9 cellular contexts compared by ENCODE assay signal in the genomic region with DNA sequence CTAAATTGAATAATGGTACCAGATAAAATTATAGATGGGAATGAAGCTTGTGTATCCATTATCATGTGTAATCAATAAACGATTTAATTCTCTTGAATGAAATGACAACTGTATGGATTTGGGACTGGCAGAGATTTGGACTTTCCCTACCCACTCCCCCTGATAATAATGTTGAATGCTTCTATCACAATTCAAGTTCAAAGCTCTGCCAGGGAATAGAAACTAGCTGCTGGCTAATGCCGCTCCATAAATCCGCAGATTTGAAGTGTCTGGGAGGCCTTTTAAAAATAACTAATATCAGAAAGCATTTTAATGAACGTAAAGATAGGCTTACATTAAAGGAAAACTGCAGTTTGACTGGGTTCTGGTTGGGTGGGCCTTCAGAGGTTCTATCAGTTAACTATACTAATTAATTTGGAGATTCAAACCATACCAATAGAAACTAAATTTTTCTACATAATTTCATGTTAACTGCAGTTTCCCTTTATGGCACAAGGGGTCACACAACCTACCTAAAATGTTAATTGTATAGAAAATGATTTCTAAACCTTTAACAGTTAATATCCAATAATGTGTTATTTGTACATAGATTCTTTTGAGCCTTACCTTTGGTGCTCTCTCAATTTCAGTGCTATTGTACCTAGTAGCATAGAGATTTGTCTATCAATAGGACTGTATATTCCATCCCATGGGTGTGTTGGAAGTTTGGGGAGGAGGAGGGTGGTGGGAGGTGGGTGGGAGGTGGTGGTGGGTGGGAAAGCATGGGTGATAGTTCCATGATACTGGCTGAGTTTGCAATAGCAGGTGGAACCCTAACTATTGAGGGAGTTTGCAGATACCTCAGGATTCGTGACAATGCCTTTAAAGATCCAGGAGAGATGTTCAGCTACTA. TPM values are rescaled to one million over a fixed set of nuclear protein-coding genes. Genes with fewer than 3 reads are reported as not detected.
DNase-seq lines count a peak whose midpoint lies in the region; ATAC-seq and TF ChIP-seq lines count a peak whose summit lies in the region.
"Had no signal": no experiment of that assay in that cellular context is flagged by ENCODE, and none has a peak within 500 bp of the region (broad histone marks: within the 10 kb centered on the region; RNA-seq: fewer than 3 reads in every experiment).

No MANE protein-coding gene starts in this region.

- H3K9me3 ChIP-seq in CD8-positive, alpha-beta T cell (ENCODE audit: low read length): no peaks in the 10 kb centered on the region

- peak overlapping the region; percentile 45 for H3K4me3 Mint-ChIP-seq in CD8-positive, alpha-beta T cell
- H3K4me3 Mint-ChIP-seq in neural crest cell: no peak overlapping the region

- no peaks in the 10 kb centered on the region for H3K27me3 ChIP-seq in CD8-positive, alpha-beta T cell (ENCODE audit: insufficient read depth, low read length)

- ATAC-seq in CD8-positive, alpha-beta T cell: no peak
- ATAC-seq in left colon: no peak
- no peak for ATAC-seq in HG03342 (IDR thresholded peaks at IDR 0.05; ENCODE audit: unreplicated experiment)

- no peak for DNase-seq in CD8-positive, alpha-beta T cell
- DNase-seq in LNCaP clone FGC (ENCODE audit: low read depth): no peak
- no peak for DNase-seq in choroid plexus epithelial cell (ENCODE audit: low read depth)
- no peak for DNase-seq in neural crest cell (ENCODE audit: low read depth, low spot score)
- DNase-seq in NCI-H1436 (lab: John Stamatoyannopoulos, UW): no peak
- DNase-seq in left colon: no peak
- no peak for DNase-seq in cerebellar cortex (ENCODE audit: low spot score)
- DNase-seq: anterior cingulate cortex had no signal

- peaks cover 50% of the 10 kb centered on the region for H3K4me1 ChIP-seq in CD8-positive, alpha-beta T cell (ENCODE audit: insufficient read depth, low read length)

- H3K4me1 Mint-ChIP-seq in CD8-positive, alpha-beta T cell (ENCODE audit: low read depth): peaks cover 25% of the 10 kb centered on the region
- H3K4me1 Mint-ChIP-seq in neural crest cell: peaks cover 60% of the 10 kb centered on the region

- H3K36me3 Mint-ChIP-seq in CD8-positive, alpha-beta T cell: peaks cover 37% of the 10 kb centered on the region
- peaks cover 27% of the 10 kb centered on the region for H3K36me3 Mint-ChIP-seq in neural crest cell (ENCODE audit: low read depth)

- no peak overlapping the region for H3K27ac ChIP-seq in CD8-positive, alpha-beta T cell (ENCODE audit: low read depth, low read length)

- no peak overlapping the region for H3K4me3 ChIP-seq in CD8-positive, alpha-beta T cell (ENCODE audit: low read depth, low read length)
- no peak overlapping the region for H3K4me3 ChIP-seq in LNCaP clone FGC (ENCODE audit: low read depth, low read length)
- H3K4me3 ChIP-seq in choroid plexus epithelial cell (ENCODE audit: low read depth, low read length): peak overlapping the region; percentile 12

- TF ChIP-seq CTCF in CD8-positive, alpha-beta T cell (IDR thresholded peaks at IDR 0.05): peak; percentile 56
- peak; percentile 22; the same call in 1 of the 2 replicates for TF ChIP-seq CTCF in LNCaP clone FGC (IDR thresholded peaks at IDR 0.05; ENCODE audit: control insufficient read depth, extremely low read depth, insufficient read depth)
- peak; percentile 47 for TF ChIP-seq CTCF in choroid plexus epithelial cell (conservative IDR thresholded peaks at IDR 0.05; ENCODE audit: low read depth, low read length)
- peak; percentile 58 for TF ChIP-seq CTCF in neural crest cell (conservative IDR thresholded peaks at IDR 0.05)

- POLR2A ChIA-PET in CD8-positive, alpha-beta T cell (lab: Charles Lee): interaction anchor here (1.4 to 2.5 kb wide), 2 partner anchors 73 to 74 kb away, joined by 4 to 6 read pairs; no protein-coding TSS in a partner anchor

- CTCF ChIA-PET in CD8-positive, alpha-beta T cell (lab: Charles Lee): interaction anchor here (0.8 to 1.7 kb wide), 7 partner anchors 8 to 94 kb away, joined by 3 to 7 read pairs (median 3); no protein-coding TSS in a partner anchor

- H3K9me3 Mint-ChIP-seq in CD8-positive, alpha-beta T cell: no peaks in the 10 kb centered on the region
- H3K9me3 Mint-ChIP-seq in neural crest cell: no peaks in the 10 kb centered on the region

- intact Hi-C loops in CD8-positive, alpha-beta T cell (cut with DNase I, micrococcal nuclease): no loop called here
- intact Hi-C loops in left colon (cut with DNase I, micrococcal nuclease): no loop called here

- H3K36me3 ChIP-seq in CD8-positive, alpha-beta T cell (ENCODE audit: insufficient read depth, low read length): peaks cover 55% of the 10 kb centered on the region

- H3K27me3 Mint-ChIP-seq in CD8-positive, alpha-beta T cell (ENCODE audit: low read depth): no peaks in the 10 kb centered on the region
- H3K27me3 Mint-ChIP-seq in neural crest cell (ENCODE audit: low read depth): peaks cover 20% of the 10 kb centered on the region

- H3K27ac Mint-ChIP-seq in CD8-positive, alpha-beta T cell: peak overlapping the region; percentile 12
- peak overlapping the region; percentile 31 for H3K27ac Mint-ChIP-seq in neural crest cell (ENCODE audit: unreplicated experiment)

RNA-seq across cellular contexts. Expression of a gene that starts 4.9 kb away (rescaled TPM):
- 1,000 to 10,000 TPM; 1,967 to 1,977 TPM for total RNA-seq in CD8-positive, alpha-beta T cell
- total RNA-seq in neural crest cell: 3,205 and 3,261 TPM in 2 replicates
- total RNA-seq in left colon: 100 to 1,000 TPM; 503 to 718 TPM

RNA-seq across cellular contexts. Expression of a gene that starts 5.5 kb away (rescaled TPM):
- total RNA-seq in CD8-positive, alpha-beta T cell: 10 to 100 TPM; 26.1 to 26.7 TPM
- total RNA-seq in neural crest cell (369 and 401 TPM in 2 replicates), left colon (10 to 100 TPM; 40.9 to 42.0 TPM)

RNA-seq across cellular contexts. Expression of a gene that starts 15.4 kb away (rescaled TPM):
- total RNA-seq in CD8-positive, alpha-beta T cell: not detected
- total RNA-seq in neural crest cell: 0.32 TPM in 1 of 2 replicates, not detected in the other
- under 1 TPM; 0.14 to 0.18 TPM for total RNA-seq in left colon

RNA-seq across cellular contexts. Expression of a gene that starts 39.5 kb away (rescaled TPM):
- total RNA-seq in CD8-positive, alpha-beta T cell: 10 to 100 TPM; 24.1 to 25.2 TPM
- total RNA-seq in neural crest cell (148 and 160 TPM in 2 replicates), left colon (100 to 1,000 TPM; 119 to 129 TPM)
